In genomic region chr12:6647083-6647604, GRCh38 we compare ENCODE assay signal across 9 cellular contexts. TPM values are rescaled to one million over a fixed set of nuclear protein-coding genes. Genes with fewer than 3 reads are reported as not detected.
DNase-seq lines count a peak whose midpoint lies in the region; ATAC-seq and TF ChIP-seq lines count a peak whose summit lies in the region.
"Had no signal": no experiment of that assay in that cellular context is flagged by ENCODE, and none has a peak within 500 bp of the region (broad histone marks: within the 10 kb centered on the region; RNA-seq: fewer than 3 reads in every experiment).

Gene ACRBP, minus strand, starts transcription at chr12:6647432. Its CDS starts 66 bp downstream, at chr12:6647366.

- H3K27ac Mint-ChIP-seq in stimulated activated memory B cell treated with anti-CD40 and anti-IgM and Interleukin-4, amounts not matched to agents 10 μg/mL and 1 μg/mL and 100 μg/mL, for 72 hours, result peak within 1 kb of the TSS; percentile 90

- TF ChIP-seq POLR2A in lower leg skin (IDR thresholded peaks at IDR 0.05), result no peak

- peaks cover 32% of the 10 kb centered on the region for H3K36me3 Mint-ChIP-seq in stimulated activated memory B cell treated with anti-CD40 and anti-IgM and Interleukin-4, amounts not matched to agents 10 μg/mL and 1 μg/mL and 100 μg/mL, for 72 hours

- TF ChIP-seq CTCF in lower leg skin (IDR thresholded peaks at IDR 0.05), result no peak

- peak within 1 kb of the TSS; percentile 16 for H3K4me3 ChIP-seq in lower leg skin (ENCODE audit: low read depth, poor library complexity, severe bottlenecking)
- H3K4me3 ChIP-seq: A549 had no signal

- intact Hi-C loops in lower leg skin (cut with DNase I; ENCODE audit: low total_unique reads), result no loop called here

- H3K27me3 Mint-ChIP-seq in stimulated activated memory B cell treated with anti-CD40 and anti-IgM and Interleukin-4, amounts not matched to agents 10 μg/mL and 1 μg/mL and 100 μg/mL, for 72 hours, result no peaks in the 10 kb centered on the region

- WGBS in lower leg skin, 2 donors, result 12 to 21% methylated on average over 28 to 37 of the region's 38 CpGs

- H3K9me3 Mint-ChIP-seq in stimulated activated memory B cell treated with anti-CD40 and anti-IgM and Interleukin-4, amounts not matched to agents 10 μg/mL and 1 μg/mL and 100 μg/mL, for 72 hours, result peaks cover 6% of the 10 kb centered on the region

- peak; percentile 76 for DNase-seq in NCI-H82 (lab: John Stamatoyannopoulos, UW)
- no peak for DNase-seq in NCI-H82 treated with DMSO at 0.1 percent for 48 hours (lab: John Stamatoyannopoulos, UW; ENCODE audit: unreplicated experiment)
- DNase-seq in RPMI7951 (ENCODE audit: low read depth), result peak; percentile 59
- DNase-seq in effector CD8-positive, alpha-beta T cell (lab: John Stamatoyannopoulos, UW), result peak; percentile 32
- DNase-seq in lower leg skin (ENCODE audit: low spot score in 2 of 2), result peak; percentile 68 to 95

- peaks cover 45% of the 10 kb centered on the region for H3K4me1 Mint-ChIP-seq in stimulated activated memory B cell treated with anti-CD40 and anti-IgM and Interleukin-4, amounts not matched to agents 10 μg/mL and 1 μg/mL and 100 μg/mL, for 72 hours

- H3K4me3 Mint-ChIP-seq in stimulated activated memory B cell treated with anti-CD40 and anti-IgM and Interleukin-4, amounts not matched to agents 10 μg/mL and 1 μg/mL and 100 μg/mL, for 72 hours, result peak within 1 kb of the TSS; percentile 86

- ATAC-seq in stimulated activated memory B cell treated with anti-CD40 and anti-IgM and Interleukin-4, amounts not matched to agents 10 μg/mL and 1 μg/mL and 100 μg/mL, for 72 hours, result peak; percentile 79
- ATAC-seq in GM21717 (IDR thresholded peaks at IDR 0.05; ENCODE audit: unreplicated experiment) (no peak), GM21381 (IDR thresholded peaks at IDR 0.05; ENCODE audit: unreplicated experiment) (no peak)
- ATAC-seq: A549 had no signal

RNA-seq across cellular contexts. Expression of gene ACRBP, which starts in this region (rescaled TPM):
- total RNA-seq in RPMI7951 (2014; rRNA removed; shearing (Covaris generic)), result 0.48 TPM in 1 of 2 replicates, not detected in the other
- total RNA-seq in lower leg skin, result 1 to 10 TPM in 2 of 4 donors, under 1 TPM in 2; 0.42 to 8.6 (median 0.76) TPM

Comparison
In these comparisons a context has a peak if more than half of its experiments do, and no peak if none do; other contexts are left out.
1. Peak in DNase-seq in RPMI7951; RNA of the gene not detected or under 1 TPM.